1 cellular context compared by ENCODE assay signal in the genomic region with DNA sequence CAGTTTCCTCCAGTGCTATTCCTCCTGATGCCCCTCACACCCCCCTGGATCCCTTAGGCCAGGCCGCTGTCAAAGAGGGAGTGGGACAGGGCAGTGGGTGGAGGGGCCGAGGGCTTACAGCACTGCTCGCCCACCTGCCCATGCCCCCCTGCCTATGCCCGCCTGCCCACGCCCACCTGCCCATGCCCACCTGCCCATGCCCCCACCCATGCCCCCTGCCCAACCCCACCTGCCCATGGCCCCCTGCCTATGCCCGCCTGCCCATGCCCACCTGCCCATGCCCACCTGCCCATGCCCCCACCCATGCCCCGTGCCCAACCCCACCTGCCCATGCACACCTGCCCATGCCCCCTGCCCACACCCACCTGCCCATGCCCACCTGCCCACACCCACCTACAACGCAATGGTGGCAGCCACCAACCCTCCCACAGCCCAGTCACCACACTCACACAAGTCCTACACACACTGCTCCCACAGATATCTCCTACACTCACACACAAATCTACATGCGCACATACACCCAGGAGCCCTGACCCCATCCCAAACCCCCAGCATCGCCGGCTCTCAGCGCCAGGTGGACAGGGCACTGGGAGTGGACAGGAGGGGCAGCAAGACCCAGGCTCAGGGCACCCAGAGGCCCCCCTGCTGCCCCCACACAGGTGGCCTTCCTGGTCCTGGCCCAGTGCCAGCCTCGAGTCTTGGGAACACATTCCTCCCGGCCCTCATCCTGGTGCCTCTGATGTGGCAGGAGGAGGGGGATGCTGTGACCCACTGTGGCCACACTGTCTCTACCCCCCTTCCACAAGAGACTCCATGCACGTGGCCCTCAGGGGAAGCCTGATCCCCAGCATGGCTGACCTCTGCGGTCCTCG.
TF ChIP-seq lines count a peak whose summit lies in the region.

No MANE protein-coding gene starts in this region.

TF ChIP-seq in HEK293, 187 proteins besides CTCF, POLR2A, EP300 and RAD21 (continued from another document):
- TF ChIP-seq ZSCAN30 (tag by site-specific recombination; IDR thresholded peaks at IDR 0.05) (no peak), ZNF548 (tag by site-specific recombination; IDR thresholded peaks at IDR 0.05) (no peak)
